ENCODE assay signal across 30 cellular contexts in the genomic region with DNA sequence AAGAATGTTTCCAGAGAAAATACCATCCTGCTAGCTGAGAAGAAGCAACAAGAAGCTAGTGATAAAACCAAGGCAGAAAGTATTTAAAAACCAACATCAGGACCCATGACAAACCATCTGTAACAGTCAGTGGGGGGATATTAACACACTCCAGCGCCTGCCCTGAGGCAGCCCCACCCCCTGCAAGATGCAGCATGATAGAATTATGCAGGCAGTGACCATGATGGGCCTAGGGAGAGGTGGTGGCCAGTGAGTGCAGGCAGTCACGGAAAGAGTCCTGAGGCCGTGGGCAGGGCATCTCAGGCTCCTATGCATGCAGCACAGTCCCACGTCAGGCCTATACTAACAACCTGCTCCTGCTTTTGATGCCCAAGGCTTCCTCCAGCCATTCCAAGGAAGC.
"Had no signal": no experiment of that assay in that cellular context is flagged by ENCODE, and none has a peak within 500 bp of the region (broad histone marks: within the 10 kb centered on the region; RNA-seq: fewer than 3 reads in every experiment).

No MANE protein-coding gene starts in this region.

- H3K27me3 ChIP-seq: Peyer's patch, SJSA1 had no signal

- H3K27ac ChIP-seq: KMS-11, Peyer's patch, SJSA1 had no signal

- DNase-seq: Karpas-422, MM.1S, MV-4-11, NCI-H1092, NCI-H1105, NCI-H1417 treated with DMSO at 0.1 percent for 48 hours, NCI-H1436 treated with DMSO at 0.1 percent for 48 hours, NCI-H1694 treated with DMSO at 0.1 percent for 48 hours, NCI-H187 treated with DMSO at 0.1 percent for 48 hours, NCI-H2029, NCI-H2081, NCI-H2171, NCI-H226, NCI-H446 treated with DMSO at 0.1 percent for 48 hours, NCI-H510A, NCI-H524, NCI-H526, NCI-H69, NCI-H748 treated with DMSO at 0.1 percent for 48 hours, NCI-H82, OCI-M1, PC-3, Peyer's patch, Right ventricle myocardium superior, RPMI8226, SHP77 treated with DMSO at 0.1 percent for 48 hours, SK-N-SH, SW 1271 had no signal

- H3K9me3 ChIP-seq: Peyer's patch, SJSA1, SK-N-SH had no signal

- ATAC-seq: PC-3 had no signal

- H3K4me1 ChIP-seq: Peyer's patch, SJSA1 had no signal

- H3K4me3 ChIP-seq: Peyer's patch, SJSA1 had no signal

- H3K36me3 ChIP-seq: Peyer's patch, SJSA1 had no signal

- H3K4me2 ChIP-seq: KMS-11, SK-N-SH had no signal

- H3K9ac ChIP-seq: KMS-11, SK-N-SH had no signal
